14 cellular contexts compared by ENCODE assay signal in the genomic region with DNA sequence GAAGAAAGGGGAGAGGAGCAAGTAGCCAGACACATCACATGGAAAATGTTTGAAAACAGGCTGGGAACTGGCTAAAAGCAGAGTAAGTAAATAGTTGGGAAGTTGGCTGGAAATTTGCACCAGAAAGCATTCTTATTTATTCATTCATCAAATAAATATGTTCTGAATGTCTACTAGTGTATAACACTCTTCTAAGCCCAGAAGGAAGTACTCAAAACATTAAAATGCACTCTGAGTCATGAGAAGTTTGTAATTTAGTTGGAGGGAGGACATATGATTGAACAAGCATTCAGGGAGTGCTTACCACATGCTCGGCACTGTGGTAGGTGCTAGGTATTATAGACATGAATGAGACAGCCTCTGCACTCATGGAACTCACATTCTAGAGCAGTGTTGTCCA. TPM values are rescaled to one million over a fixed set of nuclear protein-coding genes. Genes with fewer than 3 reads are reported as not detected.
DNase-seq lines count a peak whose midpoint lies in the region; ATAC-seq and TF ChIP-seq lines count a peak whose summit lies in the region.
"Had no signal": no experiment of that assay in that cellular context is flagged by ENCODE, and none has a peak within 500 bp of the region (broad histone marks: within the 10 kb centered on the region; RNA-seq: fewer than 3 reads in every experiment).

No MANE protein-coding gene starts in this region.

- no peak overlapping the region for H3K27ac Mint-ChIP-seq in activated CD8-positive, alpha-beta T cell treated with anti-CD3 and anti-CD28 coated beads, Interleukin-2, amount 10 ng/mL, durations not matched to agents 7 days and 5 days

- peak overlapping the region; percentile 53 for H3K9ac ChIP-seq in mesenchymal stem cell (ENCODE audit: low read length)
- H3K9ac ChIP-seq in mesendoderm (ENCODE audit: low read length) = no peak overlapping the region

- H2AK5ac ChIP-seq in mesenchymal stem cell (ENCODE audit: low read length, severe bottlenecking) (no peak overlapping the region), mesendoderm (ENCODE audit: low read length) (no peak overlapping the region)

- no peaks in the 10 kb centered on the region for H3K27me3 ChIP-seq in mesenchymal stem cell (ENCODE audit: control insufficient read depth in 1 of 2, insufficient read depth in 1 of 2, low read length in 2 of 2)
- H3K27me3 ChIP-seq in mesendoderm (ENCODE audit: insufficient read depth, low read length, poor library complexity) = no peaks in the 10 kb centered on the region
- H3K27me3 ChIP-seq in Peyer's patch = no peaks in the 10 kb centered on the region

- no peak for ATAC-seq in HG03460 (IDR thresholded peaks at IDR 0.05; ENCODE audit: unreplicated experiment)
- ATAC-seq in activated CD8-positive, alpha-beta T cell treated with anti-CD3 and anti-CD28 coated beads, Interleukin-2, amount 10 ng/mL, durations not matched to agents 7 days and 5 days = no peak

- peak; percentile 80 for DNase-seq in AG08395 (ENCODE audit: low spot score)
- peak; percentile 79 for DNase-seq in LHCN-M2 (ENCODE audit: low read depth)
- peak; percentile 15 for DNase-seq in epithelial cell of proximal tubule (ENCODE audit: low read depth)
- DNase-seq in mesenchymal stem cell = peak; percentile 78
- DNase-seq in mesendoderm = no peak
- DNase-seq in Peyer's patch = no peak
- DNase-seq in activated CD8-positive, alpha-beta T cell treated with anti-CD3 and anti-CD28 coated beads, Interleukin-2, amount 10 ng/mL, durations not matched to agents 7 days and 5 days = no peak
- DNase-seq: ACHN; activated naive CD4-positive, alpha-beta T cell treated with Interleukin-2 at 50 U/mL for 16 hours; central memory CD4-positive, alpha-beta T cell; midbrain; NCI-H345 had no signal

- H3K18ac ChIP-seq in mesenchymal stem cell (ENCODE audit: low read depth in 1 of 2, low read length in 2 of 2) (no peak overlapping the region), mesendoderm (ENCODE audit: low read length) (no peak overlapping the region)

- H3K4me3 Mint-ChIP-seq in activated CD8-positive, alpha-beta T cell treated with anti-CD3 and anti-CD28 coated beads, Interleukin-2, amount 10 ng/mL, durations not matched to agents 7 days and 5 days = no peak overlapping the region

- H3K36me3 ChIP-seq in mesenchymal stem cell (ENCODE audit: control insufficient read depth in 1 of 2, insufficient read depth in 2 of 2, low read depth in 1 of 2, low read length in 2 of 2) (no peaks in the 10 kb centered on the region), mesendoderm (ENCODE audit: control insufficient read depth, insufficient read depth, low read length) (no peaks in the 10 kb centered on the region), Peyer's patch (no peaks in the 10 kb centered on the region)

- H3K9me3 ChIP-seq in mesenchymal stem cell (ENCODE audit: control insufficient read depth, low read length) (no peaks in the 10 kb centered on the region), Peyer's patch (no peaks in the 10 kb centered on the region)

- 11% methylated on average over 1 of the region's 1 CpG for WGBS in mesenchymal stem cell
- no CpG with 5 or more reads among the region's 1 CpG for WGBS in mesendoderm (ENCODE audit: extremely low coverage, insufficient coverage, low lambda C conversion rate)

- H2BK120ac ChIP-seq in mesenchymal stem cell (ENCODE audit: low read depth, low read length) (no peak overlapping the region), mesendoderm (ENCODE audit: low read depth, low read length) (no peak overlapping the region)

- POLR2A ChIA-PET in activated CD8-positive, alpha-beta T cell treated with anti-CD3 and anti-CD28 coated beads, Interleukin-2, amount 10 ng/mL, durations not matched to agents 7 days and 5 days (lab: Charles Lee) = no interaction called here

- H3K56ac ChIP-seq in mesendoderm (ENCODE audit: low read length) = no peak overlapping the region

- H4K8ac ChIP-seq in mesenchymal stem cell (ENCODE audit: low read length) = no peak overlapping the region
- H4K8ac ChIP-seq in mesendoderm (ENCODE audit: low read depth, low read length) = no peak overlapping the region

- H3K14ac ChIP-seq in mesenchymal stem cell (ENCODE audit: low read length in 2 of 2) = no peak overlapping the region

- no peak overlapping the region for H4K5ac ChIP-seq in mesendoderm (ENCODE audit: low read length)

- H3K4me1 ChIP-seq in mesenchymal stem cell (ENCODE audit: control insufficient read depth, insufficient read depth, low read depth, low read length) = no peaks in the 10 kb centered on the region
- no peaks in the 10 kb centered on the region for H3K4me1 ChIP-seq in mesendoderm (ENCODE audit: control insufficient read depth, low read depth, low read length)
- H3K4me1 ChIP-seq in Peyer's patch = no peaks in the 10 kb centered on the region

- no peak overlapping the region for H4K91ac ChIP-seq in mesenchymal stem cell (ENCODE audit: low read length)

- H3K4ac ChIP-seq in mesenchymal stem cell (ENCODE audit: low read depth in 1 of 2, low read length in 2 of 2) (no peak overlapping the region), mesendoderm (ENCODE audit: low read depth, low read length) (no peak overlapping the region)

- H2BK5ac ChIP-seq in mesenchymal stem cell (ENCODE audit: low read depth, low read length, poor library complexity, severe bottlenecking) = no peak overlapping the region
- H2BK5ac ChIP-seq in mesendoderm (ENCODE audit: low read length) = no peak overlapping the region

- H2BK15ac ChIP-seq in mesenchymal stem cell (ENCODE audit: low read depth, poor library complexity, severe bottlenecking) (no peak overlapping the region), mesendoderm (replicated peaks; ENCODE audit: low read depth) (no peak overlapping the region)

- CTCF ChIA-PET in activated CD8-positive, alpha-beta T cell treated with anti-CD3 and anti-CD28 coated beads, Interleukin-2, amount 10 ng/mL, durations not matched to agents 7 days and 5 days (lab: Charles Lee) = no interaction called here

- peaks cover 7% of the 10 kb centered on the region for H3K27me3 Mint-ChIP-seq in activated CD8-positive, alpha-beta T cell treated with anti-CD3 and anti-CD28 coated beads, Interleukin-2, amount 10 ng/mL, durations not matched to agents 7 days and 5 days (ENCODE audit: low read depth)

- no peaks in the 10 kb centered on the region for H3K9me3 Mint-ChIP-seq in activated CD8-positive, alpha-beta T cell treated with anti-CD3 and anti-CD28 coated beads, Interleukin-2, amount 10 ng/mL, durations not matched to agents 7 days and 5 days (ENCODE audit: insufficient read depth)

- no peaks in the 10 kb centered on the region for H3K36me3 Mint-ChIP-seq in activated CD8-positive, alpha-beta T cell treated with anti-CD3 and anti-CD28 coated beads, Interleukin-2, amount 10 ng/mL, durations not matched to agents 7 days and 5 days (ENCODE audit: low read depth)

- H3K79me2 ChIP-seq in mesendoderm (ENCODE audit: control insufficient read depth, insufficient read depth, low read length) = no peaks in the 10 kb centered on the region

- H3K27ac ChIP-seq in mesenchymal stem cell (ENCODE audit: low read length, poor library complexity, severe bottlenecking) (no peak overlapping the region), mesendoderm (ENCODE audit: low read depth, low read length) (no peak overlapping the region), Peyer's patch (peak overlapping the region in 1 of 4 donors; percentile 55)

- H3K4me1 Mint-ChIP-seq in activated CD8-positive, alpha-beta T cell treated with anti-CD3 and anti-CD28 coated beads, Interleukin-2, amount 10 ng/mL, durations not matched to agents 7 days and 5 days (ENCODE audit: low read depth) = no peaks in the 10 kb centered on the region

- no peak overlapping the region for H3K4me2 ChIP-seq in mesenchymal stem cell (ENCODE audit: low read length, poor library complexity, severe bottlenecking)
- no peak overlapping the region for H3K4me2 ChIP-seq in mesendoderm (ENCODE audit: low read length)

- TF ChIP-seq CTCF in epithelial cell of proximal tubule (conservative IDR thresholded peaks at IDR 0.05; ENCODE audit: low read depth, low read length) = no peak
- no peak for TF ChIP-seq CTCF in Peyer's patch (IDR thresholded peaks at IDR 0.05)

- H2BK12ac ChIP-seq in mesenchymal stem cell (ENCODE audit: low read length in 2 of 2) = no peak overlapping the region

- no peak overlapping the region for H3K23ac ChIP-seq in mesenchymal stem cell (ENCODE audit: low read length in 2 of 2)
- no peak overlapping the region for H3K23ac ChIP-seq in mesendoderm (ENCODE audit: low read length)

- H3K4me3 ChIP-seq in epithelial cell of proximal tubule (ENCODE audit: low read depth, low read length) (no peak overlapping the region), mesenchymal stem cell (ENCODE audit: insufficient read depth in 1 of 2, low read depth in 1 of 2, low read length in 2 of 2) (no peak overlapping the region), mesendoderm (ENCODE audit: low read length) (no peak overlapping the region), Peyer's patch (no peak overlapping the region)

- TF ChIP-seq POLR2A in Peyer's patch (IDR thresholded peaks at IDR 0.05) = no peak

- H2AFZ ChIP-seq in mesenchymal stem cell (ENCODE audit: low read depth, low read length) = no peak overlapping the region

- H3K79me1 ChIP-seq in mesenchymal stem cell (replicated peaks; ENCODE audit: low read length, poor library complexity, severe bottlenecking) = no peaks in the 10 kb centered on the region
- no peaks in the 10 kb centered on the region for H3K79me1 ChIP-seq in mesendoderm (ENCODE audit: low read length)

RNA-seq across cellular contexts. Expression of a gene that starts 37.0 kb away (rescaled TPM):
- total RNA-seq in LHCN-M2 (2014; rRNA removed) (0.17 and 0.32 TPM in 2 replicates), epithelial cell of proximal tubule (0.22 and 0.63 TPM in 2 replicates), Peyer's patch (1 to 10 TPM in 2 of 4 donors, under 1 TPM in 2; 0.40 to 2.5 (median 0.87) TPM)
- 0.19 TPM for polyA plus RNA-seq in LHCN-M2 (2012)
- polyA plus RNA-seq in mesenchymal stem cell (2013, experiment 1 of 2) = 1.6 TPM
- polyA plus RNA-seq in mesenchymal stem cell (2013, experiment 2 of 2) = 1.5 TPM
- polyA plus RNA-seq in mesendoderm (2013, experiment 1 of 2) = 0.14 TPM
- 0.15 TPM for polyA plus RNA-seq in mesendoderm (2013, experiment 2 of 2)
- total RNA-seq in activated CD8-positive, alpha-beta T cell treated with anti-CD3 and anti-CD28 coated beads, Interleukin-2, amount 10 ng/mL, durations not matched to agents 7 days and 5 days = under 1 TPM; 0.13 to 0.23 TPM
- total RNA-seq: HT1080 had no signal

RNA-seq across cellular contexts. Expression of a gene that starts 56.5 kb away (rescaled TPM):
- total RNA-seq in LHCN-M2 (2014; rRNA removed) (not detected in 2 replicates), epithelial cell of proximal tubule (not detected in 2 replicates), Peyer's patch (10 to 100 TPM in 2 of 4 donors, 1 to 10 TPM in 2; 3.0 to 15.7 (median 7.4) TPM)
- not detected for polyA plus RNA-seq in LHCN-M2 (2012)
- 8.3 TPM for polyA plus RNA-seq in mesenchymal stem cell (2013, experiment 1 of 2)
- polyA plus RNA-seq in mesenchymal stem cell (2013, experiment 2 of 2) = 7.4 TPM
- 0.08 TPM for polyA plus RNA-seq in mesendoderm (2013, experiment 1 of 2)
- polyA plus RNA-seq in mesendoderm (2013, experiment 2 of 2) = 0.15 TPM
- total RNA-seq in activated CD8-positive, alpha-beta T cell treated with anti-CD3 and anti-CD28 coated beads, Interleukin-2, amount 10 ng/mL, durations not matched to agents 7 days and 5 days = not detected
- total RNA-seq: HT1080 had no signal

Comparison
In these comparisons a context has a peak if more than half of its experiments do, and no peak if none do; other contexts are left out.
1. DNase-seq: peak in AG08395 (single experiment), LHCN-M2 (single experiment), epithelial cell of proximal tubule (single experiment) and mesenchymal stem cell (single experiment); none in mesendoderm (single experiment), Peyer's patch (0 of 3) and activated CD8-positive, alpha-beta T cell treated with anti-CD3 and anti-CD28 coated beads, Interleukin-2, amount 10 ng/mL, durations not matched to agents 7 days and 5 days (single experiment).